Comparison of ENCODE assay signal across 29 cellular contexts in the genomic region with DNA sequence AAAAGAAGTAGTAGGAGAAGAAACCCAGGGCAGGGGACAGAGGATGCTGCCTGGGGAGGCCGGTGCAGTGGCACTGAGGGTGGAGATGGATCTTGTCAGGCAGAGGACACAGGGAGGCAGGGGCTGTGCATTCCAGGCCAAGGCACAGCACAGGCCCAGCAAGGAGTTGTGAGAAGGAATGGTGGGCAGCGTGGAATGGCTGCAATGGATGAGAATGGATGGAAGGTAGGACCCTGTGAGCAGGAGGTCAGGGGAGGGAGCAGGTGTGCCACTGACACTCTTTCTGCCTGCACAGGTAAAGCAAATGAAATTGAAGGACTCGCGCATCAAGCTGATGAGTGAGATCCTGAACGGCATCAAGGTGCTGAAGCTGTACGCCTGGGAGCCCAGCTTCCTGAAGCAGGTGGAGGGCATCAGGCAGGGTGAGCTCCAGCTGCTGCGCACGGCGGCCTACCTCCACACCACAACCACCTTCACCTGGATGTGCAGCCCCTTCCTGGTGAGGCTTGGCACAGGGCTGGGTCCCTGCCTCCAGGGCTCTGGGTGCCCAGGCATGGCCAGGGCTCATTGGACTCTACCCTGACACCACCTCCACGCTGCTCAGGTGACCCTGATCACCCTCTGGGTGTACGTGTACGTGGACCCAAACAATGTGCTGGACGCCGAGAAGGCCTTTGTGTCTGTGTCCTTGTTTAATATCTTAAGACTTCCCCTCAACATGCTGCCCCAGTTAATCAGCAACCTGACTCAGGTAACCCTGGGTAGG. TPM values are rescaled to one million over a fixed set of nuclear protein-coding genes. Genes with fewer than 3 reads are reported as not detected.
DNase-seq lines count a peak whose midpoint lies in the region; ATAC-seq and FAIRE-seq lines count a peak whose summit lies in the region.
"Had no signal": no experiment of that assay in that cellular context is flagged by ENCODE, and none has a peak within 500 bp of the region (broad histone marks: within the 10 kb centered on the region; RNA-seq: fewer than 3 reads in every experiment).

No MANE protein-coding gene starts in this region.

- no peaks in the 10 kb centered on the region for H3K36me3 Mint-ChIP-seq in activated T-helper 17 cell treated with anti-CD3 and anti-CD28 coated beads, Interleukin-2, amount 50 U/mL, for 72 hours (ENCODE audit: low read depth)
- H3K36me3 Mint-ChIP-seq in activated naive CD8-positive, alpha-beta T cell treated with anti-CD3 and anti-CD28 coated beads, Interleukin-2, amount 50 U/mL, for 24 hours (ENCODE audit: low read depth) = no peaks in the 10 kb centered on the region
- H3K36me3 Mint-ChIP-seq: activated naive CD8-positive, alpha-beta T cell; CD8-positive, alpha-beta memory T cell; IgD-negative memory B cell; type B pancreatic cell had no signal

- H3K9me3 Mint-ChIP-seq in activated T-helper 17 cell treated with anti-CD3 and anti-CD28 coated beads, Interleukin-2, amount 50 U/mL, for 72 hours = no peaks in the 10 kb centered on the region
- H3K9me3 Mint-ChIP-seq in activated naive CD8-positive, alpha-beta T cell treated with anti-CD3 and anti-CD28 coated beads, Interleukin-2, amount 50 U/mL, for 24 hours = no peaks in the 10 kb centered on the region
- H3K9me3 Mint-ChIP-seq: activated CD8-positive, alpha-beta T cell treated with anti-CD3 and anti-CD28 coated beads for 36 hours; activated T-helper 2 cell treated with anti-CD3 and anti-CD28 coated beads, Interferon-gamma antibody, Interleukin-2, Interleukin-4, amounts not matched to agents 10 μg/mL and 5 μg/mL and 100 μg/mL, durations not matched to agents 14 hours and 24 hours and 36 hours; CD8-positive, alpha-beta memory T cell; T-helper 2 cell treated with Interferon-gamma antibody and Interleukin-4, amounts not matched to agents 5 μg/mL and 100 μg/mL, for 36 hours; type B pancreatic cell had no signal

- no peak overlapping the region for H2AFZ ChIP-seq in ACC112 (ENCODE audit: low read length, unreplicated experiment)

- H3K4me1 ChIP-seq in ACC112 (ENCODE audit: control insufficient read depth, insufficient read depth, low read length, unreplicated experiment) = peaks cover 38% of the 10 kb centered on the region
- H3K4me1 ChIP-seq: left ventricle myocardium inferior, sigmoid colon had no signal

- no peak overlapping the region for H3K4me3 ChIP-seq in ACC112 (ENCODE audit: low read depth, low read length)
- H3K4me3 ChIP-seq: cardiac muscle cell, left ventricle myocardium inferior, sigmoid colon had no signal

- no peaks in the 10 kb centered on the region for H3K27me3 Mint-ChIP-seq in activated T-helper 17 cell treated with anti-CD3 and anti-CD28 coated beads, Interleukin-2, amount 50 U/mL, for 72 hours
- no peaks in the 10 kb centered on the region for H3K27me3 Mint-ChIP-seq in activated naive CD8-positive, alpha-beta T cell treated with anti-CD3 and anti-CD28 coated beads, Interleukin-2, amount 50 U/mL, for 24 hours
- H3K27me3 Mint-ChIP-seq: activated CD8-positive, alpha-beta T cell treated with anti-CD3 and anti-CD28 coated beads for 36 hours; activated naive CD8-positive, alpha-beta T cell; CD8-positive, alpha-beta memory T cell; type B pancreatic cell had no signal

- H3K4me1 Mint-ChIP-seq in activated T-helper 17 cell treated with anti-CD3 and anti-CD28 coated beads, Interleukin-2, amount 50 U/mL, for 72 hours = peaks cover 5% of the 10 kb centered on the region
- H3K4me1 Mint-ChIP-seq in activated naive CD8-positive, alpha-beta T cell treated with anti-CD3 and anti-CD28 coated beads, Interleukin-2, amount 50 U/mL, for 24 hours = no peaks in the 10 kb centered on the region
- H3K4me1 Mint-ChIP-seq: CD8-positive, alpha-beta memory T cell; IgD-negative memory B cell had no signal

- peaks cover 2% of the 10 kb centered on the region; the same call in 1 of the 2 replicates for H3K36me3 ChIP-seq in ACC112 (ENCODE audit: insufficient read depth, low read length)
- H3K36me3 ChIP-seq: cardiac muscle cell, left ventricle myocardium inferior, neutrophil, sigmoid colon had no signal

- peak; percentile 62 for FAIRE-seq in HTR-8/SVneo (lab: Jason Lieb, UNC)
- FAIRE-seq: colon, GM12892 had no signal

- H3K27ac Mint-ChIP-seq in activated T-helper 17 cell treated with anti-CD3 and anti-CD28 coated beads, Interleukin-2, amount 50 U/mL, for 72 hours = peak overlapping the region; percentile 64
- H3K27ac Mint-ChIP-seq in activated naive CD8-positive, alpha-beta T cell treated with anti-CD3 and anti-CD28 coated beads, Interleukin-2, amount 50 U/mL, for 24 hours = no peak overlapping the region
- H3K27ac Mint-ChIP-seq: activated CD8-positive, alpha-beta T cell treated with anti-CD3 and anti-CD28 coated beads for 36 hours; activated naive CD8-positive, alpha-beta T cell; activated T-helper 2 cell treated with anti-CD3 and anti-CD28 coated beads, Interferon-gamma antibody, Interleukin-2, Interleukin-4, amounts not matched to agents 10 μg/mL and 5 μg/mL and 100 μg/mL, durations not matched to agents 14 hours and 24 hours and 36 hours; T-helper 2 cell treated with Interferon-gamma antibody and Interleukin-4, amounts not matched to agents 5 μg/mL and 100 μg/mL, for 36 hours; type B pancreatic cell had no signal

- H3K27ac ChIP-seq in ACC112 (ENCODE audit: low read depth, low read length) = peak overlapping the region; percentile 65
- H3K27ac ChIP-seq: cardiac muscle cell, epithelial cell of prostate, left ventricle myocardium inferior, neutrophil, sigmoid colon had no signal

- peak overlapping the region; percentile 20 for H3K4me3 Mint-ChIP-seq in activated T-helper 17 cell treated with anti-CD3 and anti-CD28 coated beads, Interleukin-2, amount 50 U/mL, for 72 hours
- H3K4me3 Mint-ChIP-seq in activated naive CD8-positive, alpha-beta T cell treated with anti-CD3 and anti-CD28 coated beads, Interleukin-2, amount 50 U/mL, for 24 hours = no peak overlapping the region
- H3K4me3 Mint-ChIP-seq: activated CD8-positive, alpha-beta T cell treated with anti-CD3 and anti-CD28 coated beads for 36 hours; activated naive CD8-positive, alpha-beta T cell; CD8-positive, alpha-beta memory T cell; IgD-negative memory B cell; T-helper 2 cell treated with Interferon-gamma antibody and Interleukin-4, amounts not matched to agents 5 μg/mL and 100 μg/mL, for 36 hours; type B pancreatic cell had no signal

- DNase-seq in HTR-8/SVneo (ENCODE audit: insufficient read length, low spot score) (no peak), left lobe of liver (ENCODE audit: low spot score) (no peak), NCI-H2196 (lab: John Stamatoyannopoulos, UW; ENCODE audit: unreplicated experiment) (no peak)
- no peak for DNase-seq in activated naive CD8-positive, alpha-beta T cell treated with anti-CD3 and anti-CD28 coated beads, Interleukin-2, amount 50 U/mL, for 24 hours
- DNase-seq: activated CD4-positive, alpha-beta T cell treated with anti-CD3 and anti-CD28 coated beads for 1 hour; activated CD8-positive, alpha-beta T cell treated with anti-CD3 and anti-CD28 coated beads for 36 hours; CD8-positive, alpha-beta memory T cell; left ventricle myocardium inferior; NCI-H146; NCI-H446 treated with DMSO at 0.1 percent for 48 hours; Right ventricle myocardium superior; sigmoid colon; stimulated activated CD4-positive, alpha-beta T cell treated with anti-CD3 and anti-CD28 coated beads, Interleukin-4, amount 100 ng/mL, for 4 hours had no signal

- ATAC-seq in activated T-helper 17 cell treated with anti-CD3 and anti-CD28 coated beads, Interleukin-2, amount 50 U/mL, for 72 hours (replicated peaks) = no peak
- ATAC-seq in left lobe of liver (peak; percentile 12), GM19452 (IDR thresholded peaks at IDR 0.05; ENCODE audit: unreplicated experiment) (no peak), GM21390 (IDR thresholded peaks at IDR 0.05; ENCODE audit: unreplicated experiment) (no peak)
- ATAC-seq in activated naive CD8-positive, alpha-beta T cell treated with anti-CD3 and anti-CD28 coated beads, Interleukin-2, amount 50 U/mL, for 24 hours = no peak
- ATAC-seq: activated CD8-positive, alpha-beta T cell treated with anti-CD3 and anti-CD28 coated beads for 36 hours had no signal

- H3K79me2 ChIP-seq in ACC112 (ENCODE audit: control insufficient read depth, insufficient read depth, low read length, unreplicated experiment) = no peaks in the 10 kb centered on the region

- no peaks in the 10 kb centered on the region for H3K27me3 ChIP-seq in ACC112 (ENCODE audit: insufficient read depth, low read length)
- H3K27me3 ChIP-seq: cardiac muscle cell, neutrophil, sigmoid colon had no signal

RNA-seq across cellular contexts. Expression of gene ABCC3, which starts 32.8 kb away (rescaled TPM):
- total RNA-seq in activated T-helper 17 cell treated with anti-CD3 and anti-CD28 coated beads, Interleukin-2, amount 50 U/mL, for 72 hours = under 1 TPM in 1 of 2 donors, not detected in 1; 0.40 TPM
- total RNA-seq in left lobe of liver = 326 TPM
- total RNA-seq: activated CD8-positive, alpha-beta T cell treated with anti-CD3 and anti-CD28 coated beads for 36 hours; activated T-helper 2 cell treated with anti-CD3 and anti-CD28 coated beads, Interferon-gamma antibody, Interleukin-2, Interleukin-4, amounts not matched to agents 10 μg/mL and 5 μg/mL and 100 μg/mL, durations not matched to agents 14 hours and 24 hours and 36 hours; cardiac muscle cell; G401; OCI-LY7 had no signal

RNA-seq across cellular contexts. Expression of gene ANKRD40, which starts 40.3 kb away (rescaled TPM):
- total RNA-seq in activated T-helper 17 cell treated with anti-CD3 and anti-CD28 coated beads, Interleukin-2, amount 50 U/mL, for 72 hours = 10 to 100 TPM; 13.0 to 29.9 TPM
- total RNA-seq in left lobe of liver = 15.6 TPM

RNA-seq across cellular contexts. Expression of gene LUC7L3, which starts 52.0 kb away (rescaled TPM):
- total RNA-seq in activated T-helper 17 cell treated with anti-CD3 and anti-CD28 coated beads, Interleukin-2, amount 50 U/mL, for 72 hours = 100 to 1,000 TPM; 113 to 142 TPM
- total RNA-seq in left lobe of liver = 43.6 TPM

Comparison
In these comparisons a context has a peak if more than half of its experiments do, and no peak if none do; other contexts are left out.
1. RNA of gene ABCC3, which starts 32.8 kb away (total RNA-seq): 326 TPM in left lobe of liver (single experiment); 0.40 TPM in activated T-helper 17 cell treated with anti-CD3 and anti-CD28 coated beads, Interleukin-2, amount 50 U/mL, for 72 hours; every median in the first group is over 100 times any median in the second.